24 cellular contexts compared by ENCODE assay signal in genomic region chr15:26045516-26045915, GRCh38.
"Had no signal": no experiment of that assay in that cellular context is flagged by ENCODE, and none has a peak within 500 bp of the region (broad histone marks: within the 10 kb centered on the region; RNA-seq: fewer than 3 reads in every experiment).

No MANE protein-coding gene starts in this region.

- H3K27ac ChIP-seq: colonic mucosa, coronary artery, dorsolateral prefrontal cortex, epithelial cell of prostate, esophagus squamous epithelium, foreskin keratinocyte, gastrocnemius medialis, gastroesophageal sphincter, heart left ventricle, heart right ventricle had no signal

- ATAC-seq: effector memory CD8-positive, alpha-beta T cell; esophagus mucosa; foreskin keratinocyte; gastrocnemius medialis; gastroesophageal sphincter; heart left ventricle; heart right ventricle had no signal

- H3K27me3 Mint-ChIP-seq: dendritic cell treated with granulocyte-macrophage colony-stimulating factor and Interleukin-4, amounts not matched to agents 40 ng/mL and 50 ng/mL, for 4 days had no signal

- H3K27ac Mint-ChIP-seq: dendritic cell treated with granulocyte-macrophage colony-stimulating factor and Interleukin-4, amounts not matched to agents 40 ng/mL and 50 ng/mL, for 4 days; effector memory CD8-positive, alpha-beta T cell; endodermal cell had no signal

- H3K4me1 ChIP-seq: colonic mucosa, esophagus squamous epithelium, foreskin keratinocyte, gastrocnemius medialis, gastroesophageal sphincter, heart left ventricle, heart right ventricle had no signal

- H3K4me1 Mint-ChIP-seq: endodermal cell had no signal

- H3K36me3 ChIP-seq: colonic mucosa, esophagus squamous epithelium, gastrocnemius medialis, gastroesophageal sphincter, heart left ventricle, heart right ventricle had no signal

- H3K27me3 ChIP-seq: colonic mucosa, dorsolateral prefrontal cortex, esophagus squamous epithelium, foreskin keratinocyte, gastrocnemius medialis, gastroesophageal sphincter, heart left ventricle had no signal

- H3K4me3 Mint-ChIP-seq: dendritic cell treated with granulocyte-macrophage colony-stimulating factor and Interleukin-4, amounts not matched to agents 40 ng/mL and 50 ng/mL, for 4 days; effector memory CD8-positive, alpha-beta T cell; endodermal cell had no signal

- H3K4me3 ChIP-seq: colonic mucosa, coronary artery, dorsolateral prefrontal cortex, esophagus squamous epithelium, gastrocnemius medialis, gastroesophageal sphincter, heart left ventricle, heart right ventricle had no signal

- DNase-seq: colonic mucosa; cortex of kidney; dermis blood vessel endothelial cell; dorsolateral prefrontal cortex; effector CD4-positive, alpha-beta T cell; effector CD8-positive, alpha-beta T cell; effector memory CD4-positive, alpha-beta T cell; effector memory CD8-positive, alpha-beta T cell; endodermal cell; erythroblast; esophagus squamous epithelium; foreskin fibroblast; foreskin keratinocyte; foreskin melanocyte; gastrocnemius medialis; glutamatergic neuron; head of caudate nucleus; heart left ventricle; heart right ventricle had no signal

- H3K9me3 ChIP-seq: colonic mucosa, esophagus squamous epithelium, gastrocnemius medialis, gastroesophageal sphincter had no signal
